ENCODE assay signal across 22 cellular contexts in the genomic region with DNA sequence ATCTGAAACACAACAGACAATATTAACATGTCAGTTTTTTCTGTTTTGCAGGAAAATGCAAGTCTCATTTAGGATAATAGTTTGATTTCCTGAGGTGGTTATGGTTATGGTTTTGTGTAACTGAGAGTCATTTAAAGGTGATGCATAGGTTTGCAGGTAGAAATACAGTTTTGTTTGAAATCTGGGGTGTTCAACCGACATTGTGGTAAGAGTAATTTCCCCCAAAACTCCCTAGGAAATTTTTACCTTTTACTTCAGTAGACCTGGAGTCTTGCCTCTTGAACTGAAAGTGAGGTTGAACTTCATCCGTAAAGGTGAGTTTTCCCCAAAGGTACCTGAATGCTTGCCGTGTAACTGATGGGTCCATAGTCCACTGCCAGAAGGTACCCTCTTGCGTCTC.
A peak's percentile ranks its signal among the peaks of the same experiment; 100 is the strongest.
DNase-seq lines count a peak whose midpoint lies in the region; ATAC-seq and TF ChIP-seq lines count a peak whose summit lies in the region.
"Had no signal": no experiment of that assay in that cellular context is flagged by ENCODE, and none has a peak within 500 bp of the region (broad histone marks: within the 10 kb centered on the region; RNA-seq: fewer than 3 reads in every experiment).

No MANE protein-coding gene starts in this region.

- H3K9me3 Mint-ChIP-seq in activated CD4-positive, alpha-beta T cell treated with anti-CD3 and anti-CD28 coated beads for 36 hours (ENCODE audit: low read depth) = no peaks in the 10 kb centered on the region
- no peaks in the 10 kb centered on the region for H3K9me3 Mint-ChIP-seq in CD4-positive, CD25-positive, alpha-beta regulatory T cell
- H3K9me3 Mint-ChIP-seq in effector memory CD8-positive, alpha-beta T cell = no peaks in the 10 kb centered on the region
- peaks cover 8% of the 10 kb centered on the region for H3K9me3 Mint-ChIP-seq in glutamatergic neuron (ENCODE audit: unreplicated experiment)

- peaks cover 96% of the 10 kb centered on the region for H3K4me1 Mint-ChIP-seq in activated CD4-positive, alpha-beta T cell treated with anti-CD3 and anti-CD28 coated beads for 36 hours
- peaks cover 34 to 94% (median 82%) of the 10 kb centered on the region in 4 donors for H3K4me1 Mint-ChIP-seq in CD4-positive, CD25-positive, alpha-beta regulatory T cell
- H3K4me1 Mint-ChIP-seq in T-helper 17 cell = peaks cover 75% of the 10 kb centered on the region
- H3K4me1 Mint-ChIP-seq in effector memory CD8-positive, alpha-beta T cell (ENCODE audit: low read depth in 2 of 2) = peaks cover 65 to 83% of the 10 kb centered on the region in 2 donors
- H3K4me1 Mint-ChIP-seq in glutamatergic neuron (ENCODE audit: low read depth, unreplicated experiment) = peaks cover 46% of the 10 kb centered on the region

- TF ChIP-seq CTCF in glutamatergic neuron (IDR thresholded peaks at IDR 0.05; ENCODE audit: partially characterized antibody, unreplicated experiment) = no peak

- no peaks in the 10 kb centered on the region for H3K27me3 ChIP-seq in CD4-positive, CD25-positive, alpha-beta regulatory T cell (ENCODE audit: control insufficient read depth, insufficient read depth, low read length)
- H3K27me3 ChIP-seq: gastroesophageal sphincter had no signal

- intact Hi-C loops in activated CD4-positive, alpha-beta T cell treated with anti-CD3 and anti-CD28 coated beads for 36 hours (cut with DNase I, micrococcal nuclease) = loop anchor here in 1 of 2 experiments (5.0 kb wide), 1 partner anchor 65 kb away; no protein-coding TSS in a partner anchor

- POLR2A ChIA-PET in activated CD4-positive, alpha-beta T cell treated with anti-CD3 and anti-CD28 coated beads for 36 hours (lab: Charles Lee) = interaction anchor here (0.6 kb wide), 1 partner anchor 9 kb away, joined by 4 read pairs; no protein-coding TSS in a partner anchor

- peak overlapping the region; percentile 54 for H3K4me3 Mint-ChIP-seq in activated CD4-positive, alpha-beta T cell treated with anti-CD3 and anti-CD28 coated beads for 36 hours
- peak overlapping the region in 3 of 4 donors; percentile 37 to 74 (median 52) for H3K4me3 Mint-ChIP-seq in CD4-positive, CD25-positive, alpha-beta regulatory T cell
- H3K4me3 Mint-ChIP-seq in T-helper 17 cell (no peak overlapping the region), glutamatergic neuron (ENCODE audit: unreplicated experiment) (no peak overlapping the region)
- no peak overlapping the region for H3K4me3 Mint-ChIP-seq in effector memory CD8-positive, alpha-beta T cell

- H3K36me3 ChIP-seq in CD4-positive, CD25-positive, alpha-beta regulatory T cell (ENCODE audit: control insufficient read depth, insufficient read depth, low read length) = no peaks in the 10 kb centered on the region
- H3K36me3 ChIP-seq: gastroesophageal sphincter, thoracic aorta had no signal

- no peaks in the 10 kb centered on the region for H3K9me3 ChIP-seq in CD4-positive, CD25-positive, alpha-beta regulatory T cell (ENCODE audit: control insufficient read depth in 2 of 2, low read length in 2 of 2)
- H3K9me3 ChIP-seq in T-helper 17 cell (ENCODE audit: control insufficient read depth, low read length, poor library complexity, severe bottlenecking) = no peaks in the 10 kb centered on the region
- H3K9me3 ChIP-seq: gastroesophageal sphincter, thoracic aorta had no signal

- no peak overlapping the region for H3K27ac ChIP-seq in CD4-positive, CD25-positive, alpha-beta regulatory T cell (ENCODE audit: insufficient read depth, low read length, poor library complexity, severe bottlenecking)
- H3K27ac ChIP-seq: gastroesophageal sphincter, thoracic aorta had no signal

- ATAC-seq in activated CD4-positive, alpha-beta T cell treated with anti-CD3 and anti-CD28 coated beads for 36 hours = peak; percentile 13
- no peak for ATAC-seq in CD4-positive, CD25-positive, alpha-beta regulatory T cell (ENCODE audit: low read depth in 2 of 2)
- ATAC-seq in T-helper 17 cell (peak; percentile 73), HG03039 (IDR thresholded peaks at IDR 0.05; ENCODE audit: unreplicated experiment) (no peak)
- ATAC-seq in effector memory CD8-positive, alpha-beta T cell (replicated peaks) = peak; percentile 27
- ATAC-seq: gastroesophageal sphincter, Right ventricle myocardium inferior had no signal

- CTCF ChIA-PET in activated CD4-positive, alpha-beta T cell treated with anti-CD3 and anti-CD28 coated beads for 36 hours (lab: Charles Lee) = no interaction called here

- peaks cover 43% of the 10 kb centered on the region for H3K36me3 Mint-ChIP-seq in activated CD4-positive, alpha-beta T cell treated with anti-CD3 and anti-CD28 coated beads for 36 hours (ENCODE audit: low read depth)
- H3K36me3 Mint-ChIP-seq in CD4-positive, CD25-positive, alpha-beta regulatory T cell = peaks cover 4% of the 10 kb centered on the region
- peaks cover 3% of the 10 kb centered on the region for H3K36me3 Mint-ChIP-seq in T-helper 17 cell (ENCODE audit: low read depth)
- peaks cover 5% of the 10 kb centered on the region for H3K36me3 Mint-ChIP-seq in effector memory CD8-positive, alpha-beta T cell (ENCODE audit: insufficient read depth)
- H3K36me3 Mint-ChIP-seq in glutamatergic neuron (ENCODE audit: unreplicated experiment) = no peaks in the 10 kb centered on the region

- H3K27me3 Mint-ChIP-seq in activated CD4-positive, alpha-beta T cell treated with anti-CD3 and anti-CD28 coated beads for 36 hours = no peaks in the 10 kb centered on the region
- H3K27me3 Mint-ChIP-seq in CD4-positive, CD25-positive, alpha-beta regulatory T cell = no peaks in the 10 kb centered on the region
- H3K27me3 Mint-ChIP-seq in T-helper 17 cell (no peaks in the 10 kb centered on the region), glutamatergic neuron (ENCODE audit: unreplicated experiment) (no peaks in the 10 kb centered on the region)
- H3K27me3 Mint-ChIP-seq in effector memory CD8-positive, alpha-beta T cell = no peaks in the 10 kb centered on the region

- peaks cover 26% of the 10 kb centered on the region for H3K4me1 ChIP-seq in CD4-positive, CD25-positive, alpha-beta regulatory T cell (ENCODE audit: control insufficient read depth, insufficient read depth, low read length, poor library complexity, severe bottlenecking)

- peak overlapping the region; percentile 33 for H3K4me3 ChIP-seq in CD4-positive, CD25-positive, alpha-beta regulatory T cell (ENCODE audit: low read depth, low read length)
- H3K4me3 ChIP-seq: gastroesophageal sphincter, thoracic aorta had no signal

- no peak for DNase-seq in activated CD4-positive, alpha-beta T cell treated with anti-CD3 and anti-CD28 coated beads for 36 hours
- no peak for DNase-seq in activated CD4-positive, alpha-beta T cell treated with anti-CD3 and anti-CD28 coated beads, Interleukin-2, amount 50 U/mL, for 4 hours
- DNase-seq in CD4-positive, CD25-positive, alpha-beta regulatory T cell = no peak
- DNase-seq in T-helper 17 cell (no peak), glutamatergic neuron (no peak), HuH-7.5 (ENCODE audit: low spot score) (no peak)
- no peak for DNase-seq in effector memory CD8-positive, alpha-beta T cell
- DNase-seq: activated effector memory CD4-positive, alpha-beta T cell treated with anti-CD3 and anti-CD28 coated beads, Interleukin-2, amount 50 U/mL, for 16 hours; effector CD4-positive, alpha-beta T cell; GDM1; KG1; mammary epithelial cell; MV-4-11; NCI-H1930; NCI-H226; NCI-H774; OCI-M1; SW 1271 had no signal

- H3K27ac Mint-ChIP-seq in activated CD4-positive, alpha-beta T cell treated with anti-CD3 and anti-CD28 coated beads for 36 hours = peak overlapping the region; percentile 82
- peak overlapping the region in 2 of 3 donors; percentile 29 to 85 for H3K27ac Mint-ChIP-seq in CD4-positive, CD25-positive, alpha-beta regulatory T cell
- peak overlapping the region; percentile 65 for H3K27ac Mint-ChIP-seq in T-helper 17 cell
- H3K27ac Mint-ChIP-seq in effector memory CD8-positive, alpha-beta T cell = peak overlapping the region in 1 of 2 donors; percentile 79
- no peak overlapping the region for H3K27ac Mint-ChIP-seq in glutamatergic neuron (ENCODE audit: unreplicated experiment)

Comparison
In these comparisons a context has a peak if more than half of its experiments do, and no peak if none do; other contexts are left out.
1. ATAC-seq: peak in activated CD4-positive, alpha-beta T cell treated with anti-CD3 and anti-CD28 coated beads for 36 hours (single experiment), T-helper 17 cell (single experiment) and effector memory CD8-positive, alpha-beta T cell (single experiment); none in CD4-positive, CD25-positive, alpha-beta regulatory T cell (0 of 2) and HG03039 (single experiment).
2. H3K4me3 Mint-ChIP-seq: peak in activated CD4-positive, alpha-beta T cell treated with anti-CD3 and anti-CD28 coated beads for 36 hours (single experiment) and CD4-positive, CD25-positive, alpha-beta regulatory T cell (3 of 4); none in T-helper 17 cell (single experiment), effector memory CD8-positive, alpha-beta T cell (0 of 2) and glutamatergic neuron (single experiment).